ENCODE assay signal across 1 cellular context in genomic region chr9:97830884-97831829, GRCh38.
TF ChIP-seq lines count a peak whose summit lies in the region.

No MANE protein-coding gene starts in this region.

TF ChIP-seq in HepG2, 621 proteins besides CTCF, POLR2A, EP300 and RAD21 (continued from another document and continues in another):
- TF ChIP-seq ZNF800 (CRISPR knock-in tag; IDR thresholded peaks at IDR 0.05): no peak
- TF ChIP-seq ZNF780A (CRISPR knock-in tag; IDR thresholded peaks at IDR 0.05): no peak
- TF ChIP-seq BCL3 (CRISPR knock-in tag; IDR thresholded peaks at IDR 0.05): no peak
- peak; percentile 51; the same call in 1 of the 2 replicates for TF ChIP-seq ARID5B (CRISPR knock-in tag; IDR thresholded peaks at IDR 0.05)
- TF ChIP-seq NR2F6 (IDR thresholded peaks at IDR 0.05): no peak
- peak; percentile 16; the same call in 1 of the 2 replicates for TF ChIP-seq NR2F6 (CRISPR knock-in tag; IDR thresholded peaks at IDR 0.05)
- no peak for TF ChIP-seq EZH2 (conservative IDR thresholded peaks at IDR 0.05; ENCODE audit: low read depth, low read length)
- TF ChIP-seq ZNF318 (CRISPR knock-in tag; IDR thresholded peaks at IDR 0.05): no peak
- TF ChIP-seq ZNF275 (CRISPR knock-in tag; IDR thresholded peaks at IDR 0.05; ENCODE audit: borderline replicate concordance): no peak
- TF ChIP-seq SRY (CRISPR knock-in tag; IDR thresholded peaks at IDR 0.05): no peak
- TF ChIP-seq ZFX (CRISPR knock-in tag; IDR thresholded peaks at IDR 0.05; ENCODE audit: low read depth): peak; percentile 40; the same call in 1 of the 2 replicates
- peak; percentile 41; the same call in 1 of the 2 replicates for TF ChIP-seq RARA (CRISPR knock-in tag; IDR thresholded peaks at IDR 0.05)
- TF ChIP-seq ZNF33A (CRISPR knock-in tag; IDR thresholded peaks at IDR 0.05; ENCODE audit: borderline replicate concordance): no peak
- no peak for TF ChIP-seq SMYD3 (CRISPR knock-in tag; IDR thresholded peaks at IDR 0.05)
- no peak for TF ChIP-seq ZSCAN31 (CRISPR knock-in tag; IDR thresholded peaks at IDR 0.05; ENCODE audit: low read depth)
- TF ChIP-seq CSRNP1 (CRISPR knock-in tag; IDR thresholded peaks at IDR 0.05): no peak
- TF ChIP-seq ATF4 (CRISPR knock-in tag; IDR thresholded peaks at IDR 0.05): no peak
- peak; percentile 22 for TF ChIP-seq TEAD3 (CRISPR knock-in tag; optimal IDR thresholded peaks at IDR 0.05; ENCODE audit: borderline replicate concordance)
- TF ChIP-seq SOX13 (IDR thresholded peaks at IDR 0.05): no peak
- 0 out of 4 replicates have a peak, but pooled peaks of 1 of the 2 experiments have one; percentile 11 for TF ChIP-seq SOX13 (CRISPR knock-in tag; conservative IDR thresholded peaks at IDR 0.05 in 1 of 2, IDR thresholded peaks at IDR 0.05 in 1 of 2)
- TF ChIP-seq PAXIP1 (CRISPR knock-in tag; conservative IDR thresholded peaks at IDR 0.05): 0 out of 2 replicates have a peak, but pooled peaks have one; percentile 16
- TF ChIP-seq UBTF (CRISPR knock-in tag; IDR thresholded peaks at IDR 0.05): peak; percentile 68
- no peak for TF ChIP-seq ZNF549 (CRISPR knock-in tag; IDR thresholded peaks at IDR 0.05)
- no peak for TF ChIP-seq CAMTA2 (CRISPR knock-in tag; IDR thresholded peaks at IDR 0.05; ENCODE audit: borderline replicate concordance)
